ENCODE assay signal across 8 cellular contexts in genomic region chr15:67254238-67255175, GRCh38. TPM values are rescaled to one million over a fixed set of nuclear protein-coding genes. Genes with fewer than 3 reads are reported as not detected.
A peak's percentile ranks its signal among the peaks of the same experiment; 100 is the strongest.
DNase-seq lines count a peak whose midpoint lies in the region; ATAC-seq lines count a peak whose summit lies in the region.

A gene with protein sequence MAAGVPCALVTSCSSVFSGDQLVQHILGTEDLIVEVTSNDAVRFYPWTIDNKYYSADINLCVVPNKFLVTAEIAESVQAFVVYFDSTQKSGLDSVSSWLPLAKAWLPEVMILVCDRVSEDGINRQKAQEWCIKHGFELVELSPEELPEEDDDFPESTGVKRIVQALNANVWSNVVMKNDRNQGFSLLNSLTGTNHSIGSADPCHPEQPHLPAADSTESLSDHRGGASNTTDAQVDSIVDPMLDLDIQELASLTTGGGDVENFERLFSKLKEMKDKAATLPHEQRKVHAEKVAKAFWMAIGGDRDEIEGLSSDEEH (minus strand): TSS chr15:67254661. CDS start chr15:67254631, 30 bp downstream.
IQCH (plus strand) TSS chr15:67254786; CDS start chr15:67254897, 111 bp downstream.

- intact Hi-C loops in activated T-helper 2 cell treated with anti-CD3 and anti-CD28 coated beads, Interferon-gamma antibody, Interleukin-2, Interleukin-4, amounts not matched to agents 10 μg/mL and 5 μg/mL and 100 μg/mL, durations not matched to agents 14 hours and 24 hours and 36 hours (cut with micrococcal nuclease), result loop anchor here (1.0 to 2.0 kb wide), 2 partner anchors 13 to 308 kb away; no protein-coding TSS in a partner anchor

- DNase-seq in EH (ENCODE audit: low read depth) (peak; percentile 97), GOT3 (lab: John Stamatoyannopoulos, UW) (peak; percentile 98), LHCN-M2 (ENCODE audit: low read depth) (peak; percentile 97), RPMI7951 (ENCODE audit: low read depth) (peak; percentile 98), fibroblast of peridontal ligament (ENCODE audit: extremely low read depth) (peak; percentile 94)
- peak; percentile 96 for DNase-seq in activated T-helper 2 cell treated with anti-CD3 and anti-CD28 coated beads, Interferon-gamma antibody, Interleukin-2, Interleukin-4, amounts not matched to agents 10 μg/mL and 5 μg/mL and 100 μg/mL, durations not matched to agents 14 hours and 24 hours and 36 hours (ENCODE audit: low spot score)
- DNase-seq in naive thymus-derived CD8-positive, alpha-beta T cell, result peak; percentile 87 to 98 (median 95)
- peak; percentile 99 for DNase-seq in stimulated activated naive B cell treated with anti-CD40 and anti-IgM and Interleukin-4, amounts not matched to agents 10 μg/mL and 1 μg/mL and 100 μg/mL, for 72 hours

- peaks cover 13% of the 10 kb centered on the region for H3K27me3 Mint-ChIP-seq in activated T-helper 2 cell treated with anti-CD3 and anti-CD28 coated beads, Interferon-gamma antibody, Interleukin-2, Interleukin-4, amounts not matched to agents 10 μg/mL and 5 μg/mL and 100 μg/mL, durations not matched to agents 14 hours and 24 hours and 36 hours (ENCODE audit: low read depth)
- H3K27me3 Mint-ChIP-seq in naive thymus-derived CD8-positive, alpha-beta T cell, result no peaks in the 10 kb centered on the region
- H3K27me3 Mint-ChIP-seq in stimulated activated naive B cell treated with anti-CD40 and anti-IgM and Interleukin-4, amounts not matched to agents 10 μg/mL and 1 μg/mL and 100 μg/mL, for 72 hours, result peaks cover 0 to 5% of the 10 kb centered on the region in 2 donors

- H3K4me1 Mint-ChIP-seq in activated T-helper 2 cell treated with anti-CD3 and anti-CD28 coated beads, Interferon-gamma antibody, Interleukin-2, Interleukin-4, amounts not matched to agents 10 μg/mL and 5 μg/mL and 100 μg/mL, durations not matched to agents 14 hours and 24 hours and 36 hours (ENCODE audit: low read depth), result peaks cover 36% of the 10 kb centered on the region
- peaks cover 17 to 45% (median 43%) of the 10 kb centered on the region in 4 donors for H3K4me1 Mint-ChIP-seq in naive thymus-derived CD8-positive, alpha-beta T cell
- peaks cover 18 to 42% of the 10 kb centered on the region in 2 donors for H3K4me1 Mint-ChIP-seq in stimulated activated naive B cell treated with anti-CD40 and anti-IgM and Interleukin-4, amounts not matched to agents 10 μg/mL and 1 μg/mL and 100 μg/mL, for 72 hours

- H3K4me3 Mint-ChIP-seq in activated T-helper 2 cell treated with anti-CD3 and anti-CD28 coated beads, Interferon-gamma antibody, Interleukin-2, Interleukin-4, amounts not matched to agents 10 μg/mL and 5 μg/mL and 100 μg/mL, durations not matched to agents 14 hours and 24 hours and 36 hours (ENCODE audit: low read depth), result peak within 1 kb of the TSS; percentile 94
- H3K4me3 Mint-ChIP-seq in naive thymus-derived CD8-positive, alpha-beta T cell, result peak within 1 kb of the TSS; percentile 92 to 99 (median 98)
- H3K4me3 Mint-ChIP-seq in stimulated activated naive B cell treated with anti-CD40 and anti-IgM and Interleukin-4, amounts not matched to agents 10 μg/mL and 1 μg/mL and 100 μg/mL, for 72 hours, result peak within 1 kb of the TSS; percentile 87 to 97

- peak within 1 kb of the TSS; percentile 96 for H3K27ac Mint-ChIP-seq in activated T-helper 2 cell treated with anti-CD3 and anti-CD28 coated beads, Interferon-gamma antibody, Interleukin-2, Interleukin-4, amounts not matched to agents 10 μg/mL and 5 μg/mL and 100 μg/mL, durations not matched to agents 14 hours and 24 hours and 36 hours
- peak within 1 kb of the TSS; percentile 92 to 97 (median 95) for H3K27ac Mint-ChIP-seq in naive thymus-derived CD8-positive, alpha-beta T cell
- H3K27ac Mint-ChIP-seq in stimulated activated naive B cell treated with anti-CD40 and anti-IgM and Interleukin-4, amounts not matched to agents 10 μg/mL and 1 μg/mL and 100 μg/mL, for 72 hours, result peak within 1 kb of the TSS; percentile 98

- POLR2A ChIA-PET in naive thymus-derived CD8-positive, alpha-beta T cell (lab: Charles Lee), result interaction anchor here (0.7 to 1.4 kb wide), 3 partner anchors 16 to 153 kb away, joined by 3 to 6 read pairs (median 4); no protein-coding TSS in a partner anchor

- peak; percentile 91 to 93 for ATAC-seq in naive thymus-derived CD8-positive, alpha-beta T cell
- peak; percentile 95 to 96 for ATAC-seq in stimulated activated naive B cell treated with anti-CD40 and anti-IgM and Interleukin-4, amounts not matched to agents 10 μg/mL and 1 μg/mL and 100 μg/mL, for 72 hours (replicated peaks)

- no peaks in the 10 kb centered on the region for H3K9me3 Mint-ChIP-seq in activated T-helper 2 cell treated with anti-CD3 and anti-CD28 coated beads, Interferon-gamma antibody, Interleukin-2, Interleukin-4, amounts not matched to agents 10 μg/mL and 5 μg/mL and 100 μg/mL, durations not matched to agents 14 hours and 24 hours and 36 hours
- no peaks in the 10 kb centered on the region for H3K9me3 Mint-ChIP-seq in naive thymus-derived CD8-positive, alpha-beta T cell
- no peaks in the 10 kb centered on the region for H3K9me3 Mint-ChIP-seq in stimulated activated naive B cell treated with anti-CD40 and anti-IgM and Interleukin-4, amounts not matched to agents 10 μg/mL and 1 μg/mL and 100 μg/mL, for 72 hours

- peaks cover 12% of the 10 kb centered on the region for H3K36me3 Mint-ChIP-seq in activated T-helper 2 cell treated with anti-CD3 and anti-CD28 coated beads, Interferon-gamma antibody, Interleukin-2, Interleukin-4, amounts not matched to agents 10 μg/mL and 5 μg/mL and 100 μg/mL, durations not matched to agents 14 hours and 24 hours and 36 hours (ENCODE audit: low read depth)
- H3K36me3 Mint-ChIP-seq in naive thymus-derived CD8-positive, alpha-beta T cell, result no peaks in the 10 kb centered on the region
- peaks cover 4 to 9% of the 10 kb centered on the region in 2 donors for H3K36me3 Mint-ChIP-seq in stimulated activated naive B cell treated with anti-CD40 and anti-IgM and Interleukin-4, amounts not matched to agents 10 μg/mL and 1 μg/mL and 100 μg/mL, for 72 hours

RNA-seq across cellular contexts. Expression of the first gene that starts in this region (rescaled TPM):
- 51.8 and 57.0 TPM in 2 replicates for total RNA-seq in LHCN-M2 (2014; rRNA removed)
- polyA plus RNA-seq in LHCN-M2 (2012), result 32.5 TPM
- total RNA-seq in RPMI7951 (2014; rRNA removed; shearing (Covaris generic)), result 64.2 and 78.8 TPM in 2 replicates
- total RNA-seq in activated T-helper 2 cell treated with anti-CD3 and anti-CD28 coated beads, Interferon-gamma antibody, Interleukin-2, Interleukin-4, amounts not matched to agents 10 μg/mL and 5 μg/mL and 100 μg/mL, durations not matched to agents 14 hours and 24 hours and 36 hours, result 35.8 and 41.3 TPM in 2 replicates
- 10 to 100 TPM; 28.1 to 28.2 TPM for total RNA-seq in naive thymus-derived CD8-positive, alpha-beta T cell
- polyA plus RNA-seq in naive thymus-derived CD8-positive, alpha-beta T cell, result 10 to 100 TPM; 43.8 to 49.4 (median 44.3) TPM

RNA-seq across cellular contexts. Expression of gene IQCH, which starts in this region (rescaled TPM):
- 4.1 and 4.8 TPM in 2 replicates for total RNA-seq in LHCN-M2 (2014; rRNA removed)
- 1.0 TPM for polyA plus RNA-seq in LHCN-M2 (2012)
- 7.0 and 11.5 TPM in 2 replicates for total RNA-seq in RPMI7951 (2014; rRNA removed; shearing (Covaris generic))
- 0.68 and 1.7 TPM in 2 replicates for total RNA-seq in activated T-helper 2 cell treated with anti-CD3 and anti-CD28 coated beads, Interferon-gamma antibody, Interleukin-2, Interleukin-4, amounts not matched to agents 10 μg/mL and 5 μg/mL and 100 μg/mL, durations not matched to agents 14 hours and 24 hours and 36 hours
- under 1 TPM; 0.38 to 0.96 TPM for total RNA-seq in naive thymus-derived CD8-positive, alpha-beta T cell
- polyA plus RNA-seq in naive thymus-derived CD8-positive, alpha-beta T cell, result under 1 TPM in 2 of 3 donors, not detected in 1; 0.20 to 0.28 TPM

Comparison
In these comparisons a context has a peak if more than half of its experiments do, and no peak if none do; other contexts are left out.
1. Peak in every context shown above with its lines: DNase-seq and ATAC-seq.